Comparison of ENCODE assay signal across 8 cellular contexts in genomic region chr14:32202468-32202865, GRCh38. TPM values are rescaled to one million over a fixed set of nuclear protein-coding genes. Genes with fewer than 3 reads are reported as not detected.
DNase-seq lines count a peak whose midpoint lies in the region; ATAC-seq and TF ChIP-seq lines count a peak whose summit lies in the region.

No MANE protein-coding gene starts in this region.

- WGBS in iPS DF 6.9 (ENCODE audit: insufficient coverage, insufficient read length) = no CpG with 5 or more reads among the region's 6 CpGs

- no peaks in the 10 kb centered on the region for H3K9me3 ChIP-seq in iPS DF 6.9 (ENCODE audit: control insufficient read depth, insufficient read depth, low read length)

- H3K9me3 Mint-ChIP-seq in CD14-positive monocyte = peaks cover 0 to 4% (median 0%) of the 10 kb centered on the region in 7 donors
- H3K9me3 Mint-ChIP-seq in activated T-helper 1 cell treated with anti-CD3 and anti-CD28 coated beads, Interleukin-12 subunit alpha, Interleukin-12 subunit beta, Interleukin-2, Interleukin-4 antibody, amounts not matched to agents 30 ng/mL and 10 ng/mL and 1 ng/mL, durations not matched to agents 14 hours and 24 hours and 36 hours = no peaks in the 10 kb centered on the region
- no peaks in the 10 kb centered on the region for H3K9me3 Mint-ChIP-seq in stimulated activated effector memory CD8-positive, alpha-beta T cell treated with anti-CD3 and anti-CD28 coated beads, Interleukin-12 subunit alpha, Interleukin-12 subunit beta, amount 100 ng/mL, for 72 hours

- H3K27me3 ChIP-seq in iPS DF 6.9 (ENCODE audit: control insufficient read depth, insufficient read depth, low read length) = no peaks in the 10 kb centered on the region

- no peaks in the 10 kb centered on the region for H3K4me1 ChIP-seq in iPS DF 6.9 (ENCODE audit: control insufficient read depth, insufficient read depth, low read length)

- H3K4me3 Mint-ChIP-seq in CD14-positive monocyte = peak overlapping the region; percentile 87 to 96
- H3K4me3 Mint-ChIP-seq in activated T-helper 1 cell treated with anti-CD3 and anti-CD28 coated beads, Interleukin-12 subunit alpha, Interleukin-12 subunit beta, Interleukin-2, Interleukin-4 antibody, amounts not matched to agents 30 ng/mL and 10 ng/mL and 1 ng/mL, durations not matched to agents 14 hours and 24 hours and 36 hours = peak overlapping the region; percentile 87
- peak overlapping the region; percentile 84 for H3K4me3 Mint-ChIP-seq in stimulated activated effector memory CD8-positive, alpha-beta T cell treated with anti-CD3 and anti-CD28 coated beads, Interleukin-12 subunit alpha, Interleukin-12 subunit beta, amount 100 ng/mL, for 72 hours

- peaks cover 32 to 48% (median 38%) of the 10 kb centered on the region in 3 donors for H3K27me3 Mint-ChIP-seq in CD14-positive monocyte (ENCODE audit: low read depth in 3 of 3)
- peaks cover 2% of the 10 kb centered on the region for H3K27me3 Mint-ChIP-seq in activated T-helper 1 cell treated with anti-CD3 and anti-CD28 coated beads, Interleukin-12 subunit alpha, Interleukin-12 subunit beta, Interleukin-2, Interleukin-4 antibody, amounts not matched to agents 30 ng/mL and 10 ng/mL and 1 ng/mL, durations not matched to agents 14 hours and 24 hours and 36 hours (ENCODE audit: insufficient read depth)

- H3K27ac Mint-ChIP-seq in CD14-positive monocyte = no peak overlapping the region
- H3K27ac Mint-ChIP-seq in activated T-helper 1 cell treated with anti-CD3 and anti-CD28 coated beads, Interleukin-12 subunit alpha, Interleukin-12 subunit beta, Interleukin-2, Interleukin-4 antibody, amounts not matched to agents 30 ng/mL and 10 ng/mL and 1 ng/mL, durations not matched to agents 14 hours and 24 hours and 36 hours = peak overlapping the region; percentile 91
- H3K27ac Mint-ChIP-seq in stimulated activated effector memory CD8-positive, alpha-beta T cell treated with anti-CD3 and anti-CD28 coated beads, Interleukin-12 subunit alpha, Interleukin-12 subunit beta, amount 100 ng/mL, for 72 hours = peak overlapping the region; percentile 97

- DNase-seq in CD14-positive monocyte (ENCODE audit: low spot score) = no peak
- peak; percentile 30 for DNase-seq in HuH-7 (ENCODE audit: low spot score)
- DNase-seq in activated T-helper 1 cell treated with anti-CD3 and anti-CD28 coated beads, Interleukin-12 subunit alpha, Interleukin-12 subunit beta, Interleukin-2, Interleukin-4 antibody, amounts not matched to agents 30 ng/mL and 10 ng/mL and 1 ng/mL, durations not matched to agents 14 hours and 24 hours and 36 hours (ENCODE audit: low spot score) = no peak
- no peak for DNase-seq in iPS DF 6.9 (ENCODE audit: low read depth, low spot score)
- DNase-seq in stimulated activated effector memory CD8-positive, alpha-beta T cell treated with anti-CD3 and anti-CD28 coated beads, Interleukin-12 subunit alpha, Interleukin-12 subunit beta, amount 100 ng/mL, for 72 hours (ENCODE audit: low spot score in 2 of 2) = no peak
- no peak for DNase-seq in A172 (ENCODE audit: low spot score)
- DNase-seq in NOMO-1 treated with DMSO at 0.1 percent for 48 hours (lab: John Stamatoyannopoulos, UW; ENCODE audit: unreplicated experiment) = no peak

- peak overlapping the region; percentile 88; the same call in 1 of the 2 replicates for H3K4me3 ChIP-seq in iPS DF 6.9 (ENCODE audit: low read length)

- no peak overlapping the region for H3K27ac ChIP-seq in iPS DF 6.9 (ENCODE audit: low read length)

- no peak for ATAC-seq in stimulated activated effector memory CD8-positive, alpha-beta T cell treated with anti-CD3 and anti-CD28 coated beads, Interleukin-12 subunit alpha, Interleukin-12 subunit beta, amount 100 ng/mL, for 72 hours
- ATAC-seq in GM19035 (IDR thresholded peaks at IDR 0.05; ENCODE audit: unreplicated experiment) = no peak

- TF ChIP-seq CTCF in CD14-positive monocyte (IDR thresholded peaks at IDR 0.05) = no peak

- intact Hi-C loops in CD14-positive monocyte (cut with micrococcal nuclease) = no loop called here
- intact Hi-C loops in activated T-helper 1 cell treated with anti-CD3 and anti-CD28 coated beads, Interleukin-12 subunit alpha, Interleukin-12 subunit beta, Interleukin-2, Interleukin-4 antibody, amounts not matched to agents 30 ng/mL and 10 ng/mL and 1 ng/mL, durations not matched to agents 14 hours and 24 hours and 36 hours (cut with micrococcal nuclease) = loop anchor here (2.0 to 10.0 kb wide), 7 partner anchors 276 to 2002 kb away; partner anchors contain the start of genes AP4S1, DTD2, HECTD1 and NPAS3

- no peaks in the 10 kb centered on the region for H3K36me3 ChIP-seq in iPS DF 6.9 (ENCODE audit: control insufficient read depth, insufficient read depth, low read length)

- peaks cover 54% of the 10 kb centered on the region for H3K4me1 Mint-ChIP-seq in CD14-positive monocyte
- peaks cover 49% of the 10 kb centered on the region for H3K4me1 Mint-ChIP-seq in activated T-helper 1 cell treated with anti-CD3 and anti-CD28 coated beads, Interleukin-12 subunit alpha, Interleukin-12 subunit beta, Interleukin-2, Interleukin-4 antibody, amounts not matched to agents 30 ng/mL and 10 ng/mL and 1 ng/mL, durations not matched to agents 14 hours and 24 hours and 36 hours (ENCODE audit: low read depth)
- H3K4me1 Mint-ChIP-seq in stimulated activated effector memory CD8-positive, alpha-beta T cell treated with anti-CD3 and anti-CD28 coated beads, Interleukin-12 subunit alpha, Interleukin-12 subunit beta, amount 100 ng/mL, for 72 hours = peaks cover 46% of the 10 kb centered on the region

- peaks cover 0 to 2% of the 10 kb centered on the region in 2 donors for H3K36me3 Mint-ChIP-seq in CD14-positive monocyte
- no peaks in the 10 kb centered on the region for H3K36me3 Mint-ChIP-seq in activated T-helper 1 cell treated with anti-CD3 and anti-CD28 coated beads, Interleukin-12 subunit alpha, Interleukin-12 subunit beta, Interleukin-2, Interleukin-4 antibody, amounts not matched to agents 30 ng/mL and 10 ng/mL and 1 ng/mL, durations not matched to agents 14 hours and 24 hours and 36 hours (ENCODE audit: low read depth)
- peaks cover 22% of the 10 kb centered on the region for H3K36me3 Mint-ChIP-seq in stimulated activated effector memory CD8-positive, alpha-beta T cell treated with anti-CD3 and anti-CD28 coated beads, Interleukin-12 subunit alpha, Interleukin-12 subunit beta, amount 100 ng/mL, for 72 hours

RNA-seq across cellular contexts. Expression of gene RNU6-8, which starts 0.6 kb away (rescaled TPM):
- polyA plus RNA-seq in CD14-positive monocyte = not detected
- total RNA-seq in activated T-helper 1 cell treated with anti-CD3 and anti-CD28 coated beads, Interleukin-12 subunit alpha, Interleukin-12 subunit beta, Interleukin-2, Interleukin-4 antibody, amounts not matched to agents 30 ng/mL and 10 ng/mL and 1 ng/mL, durations not matched to agents 14 hours and 24 hours and 36 hours = not detected in 2 replicates
- not detected in 2 replicates for total RNA-seq in A172 (2014; rRNA removed; shearing (Covaris generic))

RNA-seq across cellular contexts. Expression of gene RNU6-7, which starts 0.6 kb away (rescaled TPM):
- not detected for polyA plus RNA-seq in CD14-positive monocyte
- total RNA-seq in activated T-helper 1 cell treated with anti-CD3 and anti-CD28 coated beads, Interleukin-12 subunit alpha, Interleukin-12 subunit beta, Interleukin-2, Interleukin-4 antibody, amounts not matched to agents 30 ng/mL and 10 ng/mL and 1 ng/mL, durations not matched to agents 14 hours and 24 hours and 36 hours = not detected in 2 replicates
- not detected in 2 replicates for total RNA-seq in A172 (2014; rRNA removed; shearing (Covaris generic))

Comparison
In these comparisons a context has a peak if more than half of its experiments do, and no peak if none do; other contexts are left out.
1. H3K27ac Mint-ChIP-seq: peak in activated T-helper 1 cell treated with anti-CD3 and anti-CD28 coated beads, Interleukin-12 subunit alpha, Interleukin-12 subunit beta, Interleukin-2, Interleukin-4 antibody, amounts not matched to agents 30 ng/mL and 10 ng/mL and 1 ng/mL, durations not matched to agents 14 hours and 24 hours and 36 hours (single experiment) and stimulated activated effector memory CD8-positive, alpha-beta T cell treated with anti-CD3 and anti-CD28 coated beads, Interleukin-12 subunit alpha, Interleukin-12 subunit beta, amount 100 ng/mL, for 72 hours (single experiment); none in CD14-positive monocyte (0 of 7).
2. Peak in every context shown above with its lines, with median percentiles within 50 percentile points of each other: H3K4me3 Mint-ChIP-seq.